Comparison of ENCODE assay signal across 21 cellular contexts in genomic region chr16:51450913-51451312, GRCh38.
DNase-seq lines count a peak whose midpoint lies in the region; ATAC-seq, FAIRE-seq and TF ChIP-seq lines count a peak whose summit lies in the region.
"Had no signal": no experiment of that assay in that cellular context is flagged by ENCODE, and none has a peak within 500 bp of the region (broad histone marks: within the 10 kb centered on the region; RNA-seq: fewer than 3 reads in every experiment).

No MANE protein-coding gene starts in this region.

- H4K20me1 ChIP-seq in hepatocyte (ENCODE audit: insufficient read depth, poor library complexity, severe bottlenecking), result no peaks in the 10 kb centered on the region
- H4K20me1 ChIP-seq: BLaER1 had no signal

- peak; percentile 96 to 98 (median 98) for ATAC-seq in right lobe of liver
- ATAC-seq: A549 had no signal

- FAIRE-seq in small intestine (lab: Jason Lieb, UNC) (no peak), urothelium cell line (lab: Jason Lieb, UNC) (no peak)
- FAIRE-seq: A549, D721Med, GM12892, GM18507 had no signal

- H3K27ac ChIP-seq in hepatocyte, result peak overlapping the region; percentile 0
- H3K27ac ChIP-seq in right lobe of liver, result peak overlapping the region in 2 of 3 donors; percentile 61 to 64
- H3K27ac ChIP-seq in small intestine (ENCODE audit: low read depth in 1 of 2, low read length in 1 of 2), result no peak overlapping the region
- H3K27ac ChIP-seq: A549, BLaER1, SK-N-MC had no signal

- H3K4me3 ChIP-seq in hepatocyte (no peak overlapping the region), right lobe of liver (no peak overlapping the region), small intestine (ENCODE audit: low read depth in 1 of 2, low read length in 2 of 2) (no peak overlapping the region)
- H3K4me3 ChIP-seq: A549, BLaER1, SK-N-MC had no signal

- no peak overlapping the region for H3K4me2 ChIP-seq in hepatocyte
- H3K4me2 ChIP-seq: A549, BLaER1 had no signal

- peak; percentile 25 for DNase-seq in NCI-H526 treated with DMSO at 0.1 percent for 48 hours (lab: John Stamatoyannopoulos, UW)
- DNase-seq in hepatocyte (ENCODE audit: low spot score), result peak; percentile 44
- DNase-seq in right lobe of liver, result peak in 2 of 3 donors; percentile 60 to 75
- DNase-seq in small intestine, result peak; percentile 21
- DNase-seq in urothelium cell line (ENCODE audit: low spot score), result no peak
- no peak for DNase-seq in HT-29 (ENCODE audit: low spot score)
- no peak for DNase-seq in COR-L47 (lab: John Stamatoyannopoulos, UW)
- DNase-seq: CD4-positive, alpha-beta memory T cell; KBM-7; NCI-H1105; NCI-H1930; NCI-H345; NCI-H69; OCI-M1; Right ventricle myocardium superior had no signal

- WGBS in hepatocyte (ENCODE audit: low lambda C conversion rate, missing lambda C conversion rate), result 58% methylated on average over 3 of the region's 3 CpGs
- 33% methylated on average over 3 of the region's 3 CpGs for WGBS in right lobe of liver (ENCODE audit: insufficient coverage, low coverage, low lambda C conversion rate, missing lambda C conversion rate)
- 49 to 61% (median 53%) methylated on average over 3 of the region's 3 CpGs for WGBS in small intestine, 3 donors

- no peaks in the 10 kb centered on the region for H3K9me3 ChIP-seq in hepatocyte (ENCODE audit: low read depth)
- H3K9me3 ChIP-seq in right lobe of liver, result no peaks in the 10 kb centered on the region
- H3K9me3 ChIP-seq in small intestine (ENCODE audit: control insufficient read depth, low read depth), result no peaks in the 10 kb centered on the region
- H3K9me3 ChIP-seq: A549, BLaER1 had no signal

- intact Hi-C loops in right lobe of liver (cut with DNase I), result no loop called here

- no peaks in the 10 kb centered on the region for H3K9me2 ChIP-seq in hepatocyte (replicated peaks; ENCODE audit: insufficient read depth)

- H2AFZ ChIP-seq in hepatocyte, result no peak overlapping the region

- TF ChIP-seq POLR2A in right lobe of liver (IDR thresholded peaks at IDR 0.05), result no peak

- H3K4me1 ChIP-seq in hepatocyte (ENCODE audit: insufficient read depth) (peaks cover 9% of the 10 kb centered on the region), right lobe of liver (peaks cover 0 to 14% (median 5%) of the 10 kb centered on the region in 4 donors), small intestine (ENCODE audit: control insufficient read depth in 2 of 2, insufficient read depth in 1 of 2, low read depth in 1 of 2, low read length in 1 of 2) (no peaks in the 10 kb centered on the region)
- H3K4me1 ChIP-seq: A549 had no signal

- no peak for TF ChIP-seq CTCF in hepatocyte (IDR thresholded peaks at IDR 0.05; ENCODE audit: poor library complexity)
- TF ChIP-seq CTCF in right lobe of liver (IDR thresholded peaks at IDR 0.05), result no peak

- H3K27me3 ChIP-seq in hepatocyte (no peaks in the 10 kb centered on the region), right lobe of liver (no peaks in the 10 kb centered on the region), small intestine (ENCODE audit: control insufficient read depth in 2 of 2, insufficient read depth in 2 of 2, low read length in 2 of 2) (no peaks in the 10 kb centered on the region)
- H3K27me3 ChIP-seq: BLaER1 had no signal

- no peaks in the 10 kb centered on the region for H3K79me2 ChIP-seq in hepatocyte

- no peaks in the 10 kb centered on the region for H3K36me3 ChIP-seq in hepatocyte (replicated peaks; ENCODE audit: insufficient read depth, low read depth)
- no peaks in the 10 kb centered on the region for H3K36me3 ChIP-seq in right lobe of liver
- no peaks in the 10 kb centered on the region for H3K36me3 ChIP-seq in small intestine (ENCODE audit: control insufficient read depth in 2 of 2, insufficient read depth in 2 of 2, low read length in 2 of 2)
- H3K36me3 ChIP-seq: BLaER1 had no signal

Comparison
In these comparisons a context has a peak if more than half of its experiments do, and no peak if none do; other contexts are left out.
1. DNase-seq: peak in NCI-H526 treated with DMSO at 0.1 percent for 48 hours (single experiment), hepatocyte (single experiment), right lobe of liver (2 of 3) and small intestine (single experiment); none in urothelium cell line (single experiment), HT-29 (single experiment) and COR-L47 (single experiment).
2. H3K27ac ChIP-seq: peak in hepatocyte (single experiment) and right lobe of liver (2 of 3); none in small intestine (0 of 2).